24 cellular contexts compared by ENCODE assay signal in genomic region chr7:142817506-142817905, GRCh38. TPM values are rescaled to one million over a fixed set of nuclear protein-coding genes. Genes with fewer than 3 reads are reported as not detected.
"Had no signal": no experiment of that assay in that cellular context is flagged by ENCODE, and none has a peak within 500 bp of the region (broad histone marks: within the 10 kb centered on the region; RNA-seq: fewer than 3 reads in every experiment).

No MANE protein-coding gene starts in this region.

- H3K27ac Mint-ChIP-seq: activated CD4-positive, alpha-beta T cell treated with anti-CD3 and anti-CD28 coated beads, Interleukin-2, amount 10 ng/mL, durations not matched to agents 7 days and 5 days; activated naive CD8-positive, alpha-beta T cell treated with anti-CD3 and anti-CD28 coated beads, Interleukin-2, amount 10 ng/mL, durations not matched to agents 7 days and 5 days; brain; WTC11 had no signal

- H3K27ac ChIP-seq: ascending aorta had no signal

- H3K9me3 ChIP-seq: ascending aorta had no signal

- H3K4me3 ChIP-seq: ascending aorta had no signal

- H3K4me1 ChIP-seq: ascending aorta had no signal

- H3K36me3 Mint-ChIP-seq: activated CD4-positive, alpha-beta memory T cell treated with anti-CD3 and anti-CD28 coated beads for 36 hours; brain had no signal

- DNase-seq: activated CD4-positive, alpha-beta memory T cell treated with anti-CD3 and anti-CD28 coated beads for 36 hours; activated CD4-positive, alpha-beta T cell treated with anti-CD3 and anti-CD28 coated beads, Interleukin-2, amount 10 ng/mL, durations not matched to agents 7 days and 5 days; activated CD4-positive, CD25-positive, alpha-beta regulatory T cell treated with anti-CD3 and anti-CD28 coated beads, Interleukin-2, amount 50 U/mL, for 72 hours; activated CD8-positive, alpha-beta memory T cell treated with anti-CD3 and anti-CD28 coated beads for 24 hours; activated naive CD8-positive, alpha-beta T cell treated with anti-CD3 and anti-CD28 coated beads, Interleukin-2, amount 10 ng/mL, durations not matched to agents 7 days and 5 days; activated T-cell treated with anti-CD3 and anti-CD28 coated beads, Interleukin-2, amount 50 U/mL, for 4 hours; amniotic stem cell; Kasumi-1; KBM-7; NCI-H1105 treated with DMSO at 0.1 percent for 48 hours; NCI-H1436 treated with DMSO at 0.1 percent for 48 hours; NCI-H187; NCI-H2081; NCI-H526; NCI-H82; SIG-M5; T-helper 17 cell; T-helper 9 cell had no signal

- H3K36me3 ChIP-seq: ascending aorta had no signal

- ATAC-seq: T-helper 17 cell, WTC11 had no signal

- H3K27me3 Mint-ChIP-seq: activated CD4-positive, alpha-beta memory T cell treated with anti-CD3 and anti-CD28 coated beads for 36 hours had no signal

- H3K27me3 ChIP-seq: ascending aorta had no signal

- H3K9me3 Mint-ChIP-seq: activated CD4-positive, alpha-beta memory T cell treated with anti-CD3 and anti-CD28 coated beads for 36 hours had no signal

- H3K4me3 Mint-ChIP-seq: activated CD4-positive, alpha-beta memory T cell treated with anti-CD3 and anti-CD28 coated beads for 36 hours; activated CD4-positive, alpha-beta T cell treated with anti-CD3 and anti-CD28 coated beads, Interleukin-2, amount 10 ng/mL, durations not matched to agents 7 days and 5 days; activated T-cell treated with anti-CD3 and anti-CD28 coated beads, Interleukin-2, amount 50 U/mL, for 4 hours; brain; central memory CD8-positive, alpha-beta T cell; T-helper 17 cell; WTC11 had no signal

RNA-seq across cellular contexts. Expression of gene EPHB6, which starts 37.4 kb away (rescaled TPM):
- total RNA-seq: NCI-H460, RPMI7951 had no signal

RNA-seq across cellular contexts. Expression of gene PRSS2, which starts 46.7 kb away (rescaled TPM):
- total RNA-seq: activated CD4-positive, alpha-beta memory T cell treated with anti-CD3 and anti-CD28 coated beads for 36 hours; activated CD4-positive, alpha-beta T cell treated with anti-CD3 and anti-CD28 coated beads, Interleukin-2, amount 10 ng/mL, durations not matched to agents 7 days and 5 days; activated naive CD8-positive, alpha-beta T cell treated with anti-CD3 and anti-CD28 coated beads, Interleukin-2, amount 10 ng/mL, durations not matched to agents 7 days and 5 days; ascending aorta; NCI-H460; RPMI7951; T-helper 17 cell had no signal
